1 cellular context compared by ENCODE assay signal in the genomic region with DNA sequence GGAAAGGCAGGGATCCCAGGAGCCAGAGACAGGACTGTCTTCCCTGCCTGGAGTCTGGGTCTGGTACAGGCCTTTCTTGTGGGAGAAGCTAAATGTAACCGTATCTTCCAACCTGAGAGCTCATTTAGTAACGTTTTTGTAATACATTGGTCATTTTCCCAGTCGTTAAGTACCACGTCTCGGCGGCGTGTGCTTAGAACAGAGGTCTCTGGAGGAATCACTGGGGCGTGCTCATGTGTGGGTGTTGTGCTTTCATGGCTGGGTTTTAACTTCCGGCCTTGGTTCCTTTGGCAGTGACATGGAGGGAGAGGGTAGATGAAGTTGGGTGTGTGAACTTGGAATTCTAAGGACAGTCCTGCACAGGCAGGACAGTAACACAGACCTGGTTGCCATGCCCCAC.
TF ChIP-seq lines count a peak whose summit lies in the region.

No MANE protein-coding gene starts in this region.

TF ChIP-seq in H1, 55 proteins besides CTCF, POLR2A, EP300 and RAD21:
- TF ChIP-seq BRCA1 (IDR thresholded peaks at IDR 0.05; ENCODE audit: low read depth, low read length) (no peak), PHF8 (conservative IDR thresholded peaks at IDR 0.05; ENCODE audit: low read depth, low read length) (no peak), SIX5 (IDR thresholded peaks at IDR 0.05; ENCODE audit: low read depth, low read length) (no peak)
- TF ChIP-seq, protein P1, sequence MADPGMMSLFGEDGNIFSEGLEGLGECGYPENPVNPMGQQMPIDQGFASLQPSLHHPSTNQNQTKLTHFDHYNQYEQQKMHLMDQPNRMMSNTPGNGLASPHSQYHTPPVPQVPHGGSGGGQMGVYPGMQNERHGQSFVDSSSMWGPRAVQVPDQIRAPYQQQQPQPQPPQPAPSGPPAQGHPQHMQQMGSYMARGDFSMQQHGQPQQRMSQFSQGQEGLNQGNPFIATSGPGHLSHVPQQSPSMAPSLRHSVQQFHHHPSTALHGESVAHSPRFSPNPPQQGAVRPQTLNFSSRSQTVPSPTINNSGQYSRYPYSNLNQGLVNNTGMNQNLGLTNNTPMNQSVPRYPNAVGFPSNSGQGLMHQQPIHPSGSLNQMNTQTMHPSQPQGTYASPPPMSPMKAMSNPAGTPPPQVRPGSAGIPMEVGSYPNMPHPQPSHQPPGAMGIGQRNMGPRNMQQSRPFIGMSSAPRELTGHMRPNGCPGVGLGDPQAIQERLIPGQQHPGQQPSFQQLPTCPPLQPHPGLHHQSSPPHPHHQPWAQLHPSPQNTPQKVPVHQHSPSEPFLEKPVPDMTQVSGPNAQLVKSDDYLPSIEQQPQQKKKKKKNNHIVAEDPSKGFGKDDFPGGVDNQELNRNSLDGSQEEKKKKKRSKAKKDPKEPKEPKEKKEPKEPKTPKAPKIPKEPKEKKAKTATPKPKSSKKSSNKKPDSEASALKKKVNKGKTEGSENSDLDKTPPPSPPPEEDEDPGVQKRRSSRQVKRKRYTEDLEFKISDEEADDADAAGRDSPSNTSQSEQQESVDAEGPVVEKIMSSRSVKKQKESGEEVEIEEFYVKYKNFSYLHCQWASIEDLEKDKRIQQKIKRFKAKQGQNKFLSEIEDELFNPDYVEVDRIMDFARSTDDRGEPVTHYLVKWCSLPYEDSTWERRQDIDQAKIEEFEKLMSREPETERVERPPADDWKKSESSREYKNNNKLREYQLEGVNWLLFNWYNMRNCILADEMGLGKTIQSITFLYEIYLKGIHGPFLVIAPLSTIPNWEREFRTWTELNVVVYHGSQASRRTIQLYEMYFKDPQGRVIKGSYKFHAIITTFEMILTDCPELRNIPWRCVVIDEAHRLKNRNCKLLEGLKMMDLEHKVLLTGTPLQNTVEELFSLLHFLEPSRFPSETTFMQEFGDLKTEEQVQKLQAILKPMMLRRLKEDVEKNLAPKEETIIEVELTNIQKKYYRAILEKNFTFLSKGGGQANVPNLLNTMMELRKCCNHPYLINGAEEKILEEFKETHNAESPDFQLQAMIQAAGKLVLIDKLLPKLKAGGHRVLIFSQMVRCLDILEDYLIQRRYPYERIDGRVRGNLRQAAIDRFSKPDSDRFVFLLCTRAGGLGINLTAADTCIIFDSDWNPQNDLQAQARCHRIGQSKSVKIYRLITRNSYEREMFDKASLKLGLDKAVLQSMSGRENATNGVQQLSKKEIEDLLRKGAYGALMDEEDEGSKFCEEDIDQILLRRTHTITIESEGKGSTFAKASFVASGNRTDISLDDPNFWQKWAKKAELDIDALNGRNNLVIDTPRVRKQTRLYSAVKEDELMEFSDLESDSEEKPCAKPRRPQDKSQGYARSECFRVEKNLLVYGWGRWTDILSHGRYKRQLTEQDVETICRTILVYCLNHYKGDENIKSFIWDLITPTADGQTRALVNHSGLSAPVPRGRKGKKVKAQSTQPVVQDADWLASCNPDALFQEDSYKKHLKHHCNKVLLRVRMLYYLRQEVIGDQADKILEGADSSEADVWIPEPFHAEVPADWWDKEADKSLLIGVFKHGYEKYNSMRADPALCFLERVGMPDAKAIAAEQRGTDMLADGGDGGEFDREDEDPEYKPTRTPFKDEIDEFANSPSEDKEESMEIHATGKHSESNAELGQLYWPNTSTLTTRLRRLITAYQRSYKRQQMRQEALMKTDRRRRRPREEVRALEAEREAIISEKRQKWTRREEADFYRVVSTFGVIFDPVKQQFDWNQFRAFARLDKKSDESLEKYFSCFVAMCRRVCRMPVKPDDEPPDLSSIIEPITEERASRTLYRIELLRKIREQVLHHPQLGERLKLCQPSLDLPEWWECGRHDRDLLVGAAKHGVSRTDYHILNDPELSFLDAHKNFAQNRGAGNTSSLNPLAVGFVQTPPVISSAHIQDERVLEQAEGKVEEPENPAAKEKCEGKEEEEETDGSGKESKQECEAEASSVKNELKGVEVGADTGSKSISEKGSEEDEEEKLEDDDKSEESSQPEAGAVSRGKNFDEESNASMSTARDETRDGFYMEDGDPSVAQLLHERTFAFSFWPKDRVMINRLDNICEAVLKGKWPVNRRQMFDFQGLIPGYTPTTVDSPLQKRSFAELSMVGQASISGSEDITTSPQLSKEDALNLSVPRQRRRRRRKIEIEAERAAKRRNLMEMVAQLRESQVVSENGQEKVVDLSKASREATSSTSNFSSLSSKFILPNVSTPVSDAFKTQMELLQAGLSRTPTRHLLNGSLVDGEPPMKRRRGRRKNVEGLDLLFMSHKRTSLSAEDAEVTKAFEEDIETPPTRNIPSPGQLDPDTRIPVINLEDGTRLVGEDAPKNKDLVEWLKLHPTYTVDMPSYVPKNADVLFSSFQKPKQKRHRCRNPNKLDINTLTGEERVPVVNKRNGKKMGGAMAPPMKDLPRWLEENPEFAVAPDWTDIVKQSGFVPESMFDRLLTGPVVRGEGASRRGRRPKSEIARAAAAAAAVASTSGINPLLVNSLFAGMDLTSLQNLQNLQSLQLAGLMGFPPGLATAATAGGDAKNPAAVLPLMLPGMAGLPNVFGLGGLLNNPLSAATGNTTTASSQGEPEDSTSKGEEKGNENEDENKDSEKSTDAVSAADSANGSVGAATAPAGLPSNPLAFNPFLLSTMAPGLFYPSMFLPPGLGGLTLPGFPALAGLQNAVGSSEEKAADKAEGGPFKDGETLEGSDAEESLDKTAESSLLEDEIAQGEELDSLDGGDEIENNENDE (IDR thresholded peaks at IDR 0.05; ENCODE audit: insufficient replicate concordance, low read length): no peak
TF ChIP-seq in H1: peak in this region for 0.
